9 cellular contexts compared by ENCODE assay signal in the genomic region with DNA sequence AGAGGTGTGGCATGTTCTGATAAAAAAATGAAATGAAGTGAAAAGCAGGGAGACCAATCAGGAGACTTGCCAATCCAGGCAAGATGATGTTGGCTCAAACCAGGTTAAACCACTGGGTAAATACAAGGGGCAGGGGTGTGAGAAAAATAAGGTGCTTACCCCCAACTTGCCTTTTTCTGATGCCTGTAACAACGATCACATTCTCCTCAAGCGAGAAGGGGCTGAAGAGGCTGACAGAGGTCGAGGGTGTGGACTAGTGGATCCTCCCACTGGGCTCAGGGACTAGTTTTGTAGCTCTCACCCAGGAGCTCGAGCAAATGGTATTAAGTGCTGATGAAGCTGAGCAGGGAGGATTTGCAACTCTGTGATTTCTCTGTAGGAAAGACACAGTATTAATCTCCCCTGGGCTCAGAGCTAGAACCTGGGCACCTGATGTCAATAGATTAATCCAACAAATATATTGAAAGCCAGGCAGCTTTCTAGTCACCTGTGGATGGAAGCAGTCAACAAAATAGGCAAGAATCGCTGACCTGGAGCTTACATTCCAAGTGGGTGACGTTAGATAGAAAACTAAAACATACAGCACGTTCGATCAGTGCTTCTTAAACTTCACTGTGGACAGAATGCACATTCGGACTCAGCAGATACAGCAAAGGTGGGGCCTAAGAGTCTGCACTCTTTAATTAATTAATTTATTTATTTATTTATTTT. TPM values are rescaled to one million over a fixed set of nuclear protein-coding genes. Genes with fewer than 3 reads are reported as not detected.
DNase-seq lines count a peak whose midpoint lies in the region; ATAC-seq and TF ChIP-seq lines count a peak whose summit lies in the region.
"Had no signal": no experiment of that assay in that cellular context is flagged by ENCODE, and none has a peak within 500 bp of the region (broad histone marks: within the 10 kb centered on the region; RNA-seq: fewer than 3 reads in every experiment).

No MANE protein-coding gene starts in this region.

- no peak for TF ChIP-seq CTCF in tibial nerve (IDR thresholded peaks at IDR 0.05)

- H3K4me1 Mint-ChIP-seq in activated naive CD4-positive, alpha-beta T cell treated with anti-CD3 and anti-CD28 coated beads, Interleukin-2, amount 10 ng/mL, durations not matched to agents 7 days and 5 days = peaks cover 22% of the 10 kb centered on the region

- CTCF ChIA-PET in activated naive CD4-positive, alpha-beta T cell treated with anti-CD3 and anti-CD28 coated beads, Interleukin-2, amount 10 ng/mL, durations not matched to agents 7 days and 5 days (lab: Charles Lee) = no interaction called here

- peak overlapping the region; percentile 80 for H3K27ac Mint-ChIP-seq in activated naive CD4-positive, alpha-beta T cell treated with anti-CD3 and anti-CD28 coated beads, Interleukin-2, amount 10 ng/mL, durations not matched to agents 7 days and 5 days

- H3K36me3 ChIP-seq in tibial nerve = no peaks in the 10 kb centered on the region

- no peaks in the 10 kb centered on the region for H3K27me3 Mint-ChIP-seq in activated naive CD4-positive, alpha-beta T cell treated with anti-CD3 and anti-CD28 coated beads, Interleukin-2, amount 10 ng/mL, durations not matched to agents 7 days and 5 days

- H3K4me3 ChIP-seq in tibial nerve = no peak overlapping the region

- no peak for TF ChIP-seq POLR2A in tibial nerve (IDR thresholded peaks at IDR 0.05)

- peak; percentile 21 for DNase-seq in activated naive CD4-positive, alpha-beta T cell treated with Interleukin-2 at 50 U/mL for 16 hours
- no peak for DNase-seq in activated naive CD4-positive, alpha-beta T cell treated with anti-CD3 and anti-CD28 coated beads, Interleukin-2, amount 50 U/mL, for 16 hours
- DNase-seq in activated naive CD4-positive, alpha-beta T cell treated with anti-CD3 and anti-CD28 coated beads, Interleukin-2, amount 10 ng/mL, durations not matched to agents 7 days and 5 days = peak; percentile 23
- DNase-seq in medulla oblongata (ENCODE audit: extremely low spot score) = peak; percentile 29
- peak in 1 of 2 donors; percentile 19 for DNase-seq in tibial nerve (ENCODE audit: low spot score in 2 of 2)
- DNase-seq in NOMO-1 treated with dmso at 0.1 percent for 144 hours (lab: John Stamatoyannopoulos, UW; ENCODE audit: unreplicated experiment) = no peak
- DNase-seq in NCI-H1092 treated with DMSO at 0.1 percent for 48 hours (lab: John Stamatoyannopoulos, UW) = no peak
- DNase-seq: hypothalamus had no signal

- H3K9me3 Mint-ChIP-seq in activated naive CD4-positive, alpha-beta T cell treated with anti-CD3 and anti-CD28 coated beads, Interleukin-2, amount 10 ng/mL, durations not matched to agents 7 days and 5 days = no peaks in the 10 kb centered on the region

- H3K27ac ChIP-seq in tibial nerve = peak overlapping the region; percentile 74 to 82 (median 76)

- H3K9me3 ChIP-seq in tibial nerve = no peaks in the 10 kb centered on the region

- no peak for TF ChIP-seq EP300 in tibial nerve (IDR thresholded peaks at IDR 0.05)

- ATAC-seq in GM21619 (IDR thresholded peaks at IDR 0.05; ENCODE audit: unreplicated experiment) = no peak

- no peaks in the 10 kb centered on the region for H3K27me3 ChIP-seq in tibial nerve

- H3K4me1 ChIP-seq in tibial nerve = peaks cover 0 to 6% (median 0%) of the 10 kb centered on the region in 4 donors

- no peaks in the 10 kb centered on the region for H3K36me3 Mint-ChIP-seq in activated naive CD4-positive, alpha-beta T cell treated with anti-CD3 and anti-CD28 coated beads, Interleukin-2, amount 10 ng/mL, durations not matched to agents 7 days and 5 days

- WGBS in tibial nerve, 2 donors = 37 to 58% methylated on average over 9 of the region's 9 CpGs

- H3K4me3 Mint-ChIP-seq in activated naive CD4-positive, alpha-beta T cell treated with anti-CD3 and anti-CD28 coated beads, Interleukin-2, amount 10 ng/mL, durations not matched to agents 7 days and 5 days = peak overlapping the region; percentile 27

RNA-seq across cellular contexts. Expression of a gene that starts 15.2 kb away (rescaled TPM):
- 10 to 100 TPM; 28.8 to 52.4 (median 37.3) TPM for total RNA-seq in tibial nerve

Comparison
In these comparisons a context has a peak if more than half of its experiments do, and no peak if none do; other contexts are left out.
1. DNase-seq: peak in activated naive CD4-positive, alpha-beta T cell treated with Interleukin-2 at 50 U/mL for 16 hours (single experiment), activated naive CD4-positive, alpha-beta T cell treated with anti-CD3 and anti-CD28 coated beads, Interleukin-2, amount 10 ng/mL, durations not matched to agents 7 days and 5 days (single experiment) and medulla oblongata (single experiment); none in activated naive CD4-positive, alpha-beta T cell treated with anti-CD3 and anti-CD28 coated beads, Interleukin-2, amount 50 U/mL, for 16 hours (single experiment), NOMO-1 treated with dmso at 0.1 percent for 144 hours (single experiment) and NCI-H1092 treated with DMSO at 0.1 percent for 48 hours (single experiment).